ENCODE assay signal across 24 cellular contexts in genomic region chr7:22670422-22670815, GRCh38. TPM values are rescaled to one million over a fixed set of nuclear protein-coding genes. Genes with fewer than 3 reads are reported as not detected.
"Had no signal": no experiment of that assay in that cellular context is flagged by ENCODE, and none has a peak within 500 bp of the region (broad histone marks: within the 10 kb centered on the region; RNA-seq: fewer than 3 reads in every experiment).

No MANE protein-coding gene starts in this region.

- H3K9me3 ChIP-seq: colonic mucosa, esophagus squamous epithelium, gastrocnemius medialis, right lobe of liver, testis had no signal

- H3K27me3 ChIP-seq: colonic mucosa, dorsolateral prefrontal cortex, esophagus squamous epithelium, gastrocnemius medialis, right lobe of liver, testis had no signal

- H3K36me3 ChIP-seq: colonic mucosa, esophagus squamous epithelium, gastrocnemius medialis, right lobe of liver had no signal

- H3K27ac Mint-ChIP-seq: activated CD4-positive, alpha-beta T cell treated with anti-CD3 and anti-CD28 coated beads for 36 hours; activated T-cell treated with anti-CD3 and anti-CD28 coated beads, Interleukin-2, amount 50 U/mL, for 72 hours; effector memory CD8-positive, alpha-beta T cell; stimulated activated effector memory CD8-positive, alpha-beta T cell treated with anti-CD3 and anti-CD28 coated beads, Interleukin-12 subunit alpha, Interleukin-12 subunit beta, amount 100 ng/mL, for 72 hours; T-cell; type B pancreatic cell had no signal

- H3K27ac ChIP-seq: colonic mucosa, dorsolateral prefrontal cortex, esophagus squamous epithelium, gastrocnemius medialis, right lobe of liver, testis had no signal

- H3K4me3 Mint-ChIP-seq: activated CD4-positive, alpha-beta T cell treated with anti-CD3 and anti-CD28 coated beads for 36 hours; activated naive CD4-positive, alpha-beta T cell treated with anti-CD3 and anti-CD28 coated beads, Interleukin-2, amount 10 ng/mL, durations not matched to agents 7 days and 5 days; activated T-cell treated with anti-CD3 and anti-CD28 coated beads, Interleukin-2, amount 50 U/mL, for 72 hours; effector memory CD8-positive, alpha-beta T cell; stimulated activated effector memory CD8-positive, alpha-beta T cell treated with anti-CD3 and anti-CD28 coated beads, Interleukin-12 subunit alpha, Interleukin-12 subunit beta, amount 100 ng/mL, for 72 hours; T-cell; type B pancreatic cell had no signal

- H3K27me3 Mint-ChIP-seq: naive B cell, T-cell, type B pancreatic cell had no signal

- H3K4me3 ChIP-seq: colonic mucosa, dorsolateral prefrontal cortex, esophagus squamous epithelium, gastrocnemius medialis, right lobe of liver, testis had no signal

- H3K4me1 ChIP-seq: colonic mucosa, right lobe of liver, testis had no signal

- ATAC-seq: activated CD4-positive, alpha-beta T cell treated with anti-CD3 and anti-CD28 coated beads for 36 hours; activated T-cell treated with anti-CD3 and anti-CD28 coated beads, Interleukin-2, amount 50 U/mL, for 72 hours; effector memory CD8-positive, alpha-beta T cell; gastrocnemius medialis; left ventricle myocardium superior; right lobe of liver; stimulated activated effector memory CD8-positive, alpha-beta T cell treated with anti-CD3 and anti-CD28 coated beads, Interleukin-12 subunit alpha, Interleukin-12 subunit beta, amount 100 ng/mL, for 72 hours; T-cell had no signal

- H3K9me3 Mint-ChIP-seq: activated T-cell treated with anti-CD3 and anti-CD28 coated beads, Interleukin-2, amount 50 U/mL, for 72 hours; effector memory CD8-positive, alpha-beta T cell; stimulated activated effector memory CD8-positive, alpha-beta T cell treated with anti-CD3 and anti-CD28 coated beads, Interleukin-12 subunit alpha, Interleukin-12 subunit beta, amount 100 ng/mL, for 72 hours had no signal

- H3K36me3 Mint-ChIP-seq: stimulated activated effector memory CD8-positive, alpha-beta T cell treated with anti-CD3 and anti-CD28 coated beads, Interleukin-12 subunit alpha, Interleukin-12 subunit beta, amount 100 ng/mL, for 72 hours; T-cell; type B pancreatic cell had no signal

- DNase-seq: activated CD4-positive, alpha-beta T cell treated with anti-CD3 and anti-CD28 coated beads for 36 hours; activated CD4-positive, alpha-beta T cell treated with anti-CD3 and anti-CD28 coated beads, Interleukin-2, amount 50 U/mL, for 4 hours; activated effector memory CD4-positive, alpha-beta T cell treated with Interleukin-2 at 50 U/mL for 16 hours; activated naive CD4-positive, alpha-beta T cell treated with anti-CD3 and anti-CD28 coated beads, Interleukin-2, amount 10 ng/mL, durations not matched to agents 7 days and 5 days; activated T-cell treated with anti-CD3 and anti-CD28 coated beads, Interleukin-2, amount 50 U/mL, for 72 hours; amygdala; colonic mucosa; dorsolateral prefrontal cortex; effector memory CD8-positive, alpha-beta T cell; esophagus squamous epithelium; gastrocnemius medialis; hypothalamus; left ventricle myocardium superior; naive B cell; nucleus accumbens; right lobe of liver; small intestine; stimulated activated CD4-positive, alpha-beta T cell treated with anti-CD3 and anti-CD28 coated beads, Interleukin-2, amount 100 ng/mL, for 24 hours; T-cell; T-helper 9 cell; testis had no signal

RNA-seq across cellular contexts. Expression of gene IL6, which starts 56.6 kb away (rescaled TPM):
- total RNA-seq: testis had no signal
- polyA plus RNA-seq: neural cell had no signal
